In the genomic region with DNA sequence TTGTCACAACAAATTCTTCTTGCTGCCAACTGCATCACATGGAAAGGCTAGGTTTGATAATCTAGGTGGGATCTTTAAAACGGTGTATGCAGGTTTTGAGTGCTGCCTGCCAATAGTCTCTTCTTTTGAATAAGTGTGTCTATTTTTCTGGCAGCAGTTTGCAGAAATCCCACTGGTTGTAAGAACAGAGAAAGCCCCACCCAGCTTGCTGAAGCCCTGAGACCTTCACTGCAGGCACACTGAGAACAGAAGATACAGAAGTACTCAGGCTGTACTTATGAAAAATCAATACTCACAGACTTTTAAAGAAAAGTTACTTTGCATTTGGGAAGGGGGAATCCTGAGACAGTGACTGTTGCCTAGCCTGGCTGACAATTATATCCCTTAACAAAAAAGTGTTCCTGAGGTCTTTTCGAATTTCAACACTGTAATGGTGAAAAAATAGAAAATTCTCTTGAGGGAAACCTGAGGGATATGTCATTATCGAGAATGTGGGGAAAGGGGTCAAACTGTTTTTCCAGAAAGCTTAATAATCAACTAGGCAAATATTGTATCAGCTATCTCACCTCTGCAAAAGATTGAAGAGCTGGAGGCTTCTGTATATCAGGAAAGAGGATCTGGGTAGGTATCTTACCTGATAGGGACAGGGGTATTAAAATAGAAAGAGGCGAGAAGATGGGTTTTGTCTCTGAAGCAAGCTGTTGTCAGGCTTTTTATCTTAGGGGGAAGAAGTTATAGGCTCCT, we compare ENCODE assay signal across 27 cellular contexts.
DNase-seq lines count a peak whose midpoint lies in the region; ATAC-seq, FAIRE-seq and TF ChIP-seq lines count a peak whose summit lies in the region.
"Had no signal": no experiment of that assay in that cellular context is flagged by ENCODE, and none has a peak within 500 bp of the region (broad histone marks: within the 10 kb centered on the region; RNA-seq: fewer than 3 reads in every experiment).

No MANE protein-coding gene starts in this region.

- no peak for FAIRE-seq in HepG2 (lab: Jason Lieb, UNC)
- FAIRE-seq: endometrium, H54 had no signal

- peak overlapping the region in 4 of 6 donors; percentile 1 to 57 (median 22) for H3K27ac Mint-ChIP-seq in immature natural killer cell
- no peak overlapping the region for H3K27ac Mint-ChIP-seq in MCF 10A (ENCODE audit: low read depth, unreplicated experiment)
- H3K27ac Mint-ChIP-seq: activated T-helper 17 cell treated with anti-CD3 and anti-CD28 coated beads, Interleukin-2, amount 50 U/mL, for 72 hours had no signal

- CTCF ChIA-PET in SK-N-SH (lab: Yijun Ruan, JAX) (interaction anchor here (0.6 kb wide), 1 partner anchor 13 kb away, joined by 3 read pairs; no protein-coding TSS in a partner anchor), HepG2 (lab: Yijun Ruan, JAX; ENCODE audit: low intra/inter-chr PET ratio, low total read pairs) (no interaction called here), MCF 10A (lab: Yijun Ruan, JAX) (interaction anchor here (0.7 to 1.3 kb wide), 2 partner anchors 55 to 437 kb away, joined by 3 read pairs; no protein-coding TSS in a partner anchor)

- H3K9me2 ChIP-seq in SK-N-SH, result no peaks in the 10 kb centered on the region

- TF ChIP-seq EP300 in SK-N-SH (IDR thresholded peaks at IDR 0.05; ENCODE audit: borderline replicate concordance in 1 of 2, low read depth in 1 of 2, low read length in 1 of 2) (no peak), HepG2 (IDR thresholded peaks at IDR 0.05; ENCODE audit: low read depth in 2 of 2, low read length in 2 of 2) (no peak), HepG2 (CRISPR knock-in tag; IDR thresholded peaks at IDR 0.05; ENCODE audit: borderline replicate concordance) (no peak)

- POLR2A ChIA-PET in SK-N-SH (lab: Yijun Ruan, JAX) (no interaction called here), HepG2 (lab: Yijun Ruan, JAX) (no interaction called here), MCF 10A (lab: Yijun Ruan, JAX) (no interaction called here)

- in situ Hi-C loops in HepG2 (cut with HindIII; ENCODE audit: extremely low pct_ligation_motif_present, low pct_unique_long_range_greater_than_20kb), result no loop called here

- H3K79me2 ChIP-seq in SK-N-SH (ENCODE audit: insufficient read depth) (no peaks in the 10 kb centered on the region), HepG2 (ENCODE audit: insufficient read depth, low read length) (no peaks in the 10 kb centered on the region)
- H3K79me2 ChIP-seq: hepatocyte had no signal

- H3K9me3 Mint-ChIP-seq in immature natural killer cell, result no peaks in the 10 kb centered on the region
- H3K9me3 Mint-ChIP-seq in MCF 10A (ENCODE audit: unreplicated experiment), result peaks cover 31% of the 10 kb centered on the region

- H3K9me3 ChIP-seq in SK-N-SH (no peaks in the 10 kb centered on the region), right lobe of liver (no peaks in the 10 kb centered on the region), HepG2 (ENCODE audit: low read length) (no peaks in the 10 kb centered on the region)
- H3K9me3 ChIP-seq: gastroesophageal sphincter, left ventricle myocardium inferior, thoracic aorta, vagina had no signal

- H3K27me3 ChIP-seq in SK-N-SH (ENCODE audit: insufficient read depth), result no peaks in the 10 kb centered on the region
- H3K27me3 ChIP-seq in right lobe of liver, result no peaks in the 10 kb centered on the region
- peaks cover 0 to 4% of the 10 kb centered on the region in 2 experiments; a peak in 2 of 5 replicates for H3K27me3 ChIP-seq in HepG2 (ENCODE audit: control insufficient read depth in 1 of 2, insufficient read depth in 2 of 2, low read length in 2 of 2)
- H3K27me3 ChIP-seq: hepatocyte, vagina had no signal

- H3K27ac ChIP-seq in SK-N-SH (ENCODE audit: low read depth in 2 of 2, low read length in 1 of 2) (no peak overlapping the region), right lobe of liver (no peak overlapping the region), HepG2 (ENCODE audit: extremely low read length, insufficient read depth, low read length) (no peak overlapping the region)
- H3K27ac ChIP-seq: gastroesophageal sphincter, hepatocyte, left ventricle myocardium inferior, thoracic aorta, vagina had no signal

- H3K27me3 Mint-ChIP-seq in immature natural killer cell (ENCODE audit: low read depth in 3 of 3), result peaks cover 2 to 4% (median 3%) of the 10 kb centered on the region in 3 donors
- no peaks in the 10 kb centered on the region for H3K27me3 Mint-ChIP-seq in MCF 10A (ENCODE audit: insufficient read depth, unreplicated experiment)

- 12% methylated on average over 4 of the region's 4 CpGs for WGBS in SK-N-SH (ENCODE audit: low lambda C conversion rate)
- WGBS in right lobe of liver (ENCODE audit: insufficient coverage, low coverage, low lambda C conversion rate, missing lambda C conversion rate), result 28% methylated on average over 4 of the region's 4 CpGs
- WGBS in HepG2 (ENCODE audit: low lambda C conversion rate), result 0% methylated on average over 4 of the region's 4 CpGs

- H2AFZ ChIP-seq in SK-N-SH (ENCODE audit: low read depth), result no peak overlapping the region
- H2AFZ ChIP-seq in HepG2 (ENCODE audit: low read length), result no peak overlapping the region
- H2AFZ ChIP-seq: hepatocyte had no signal

- TF ChIP-seq RAD21 in SK-N-SH (IDR thresholded peaks at IDR 0.05; ENCODE audit: low read length), result no peak
- no peak for TF ChIP-seq RAD21 in HepG2 (CRISPR knock-in tag; IDR thresholded peaks at IDR 0.05)

- no peaks in the 10 kb centered on the region for H3F3A ChIP-seq in SK-N-SH (replicated peaks; ENCODE audit: insufficient read depth)

- H3K4me1 ChIP-seq in SK-N-SH (ENCODE audit: control insufficient read depth in 1 of 2, insufficient read depth in 2 of 2, low read depth in 1 of 2, low read length in 1 of 2), result no peaks in the 10 kb centered on the region
- H3K4me1 ChIP-seq in right lobe of liver, result peaks cover 0 to 15% (median 7%) of the 10 kb centered on the region in 4 donors
- H3K4me1 ChIP-seq in HepG2 (ENCODE audit: insufficient read depth, low read length), result no peaks in the 10 kb centered on the region
- H3K4me1 ChIP-seq: gastroesophageal sphincter, left ventricle myocardium inferior, vagina had no signal

- TF ChIP-seq POLR2A in right lobe of liver (IDR thresholded peaks at IDR 0.05), result no peak
- TF ChIP-seq POLR2A in HepG2 (IDR thresholded peaks at IDR 0.05; ENCODE audit: insufficient read depth in 1 of 2, low read depth in 2 of 2, low read length in 2 of 2), result no peak

- H3K36me3 ChIP-seq in SK-N-SH (replicated peaks in 1 of 2; ENCODE audit: control insufficient read depth in 1 of 2, insufficient read depth in 2 of 2, low read length in 1 of 2) (no peaks in the 10 kb centered on the region), right lobe of liver (no peaks in the 10 kb centered on the region), HepG2 (replicated peaks in 1 of 2; ENCODE audit: control insufficient read depth in 1 of 2, insufficient read depth in 2 of 2, low read length in 2 of 2) (no peaks in the 10 kb centered on the region)
- H3K36me3 ChIP-seq: gastroesophageal sphincter, left ventricle myocardium inferior, thoracic aorta, vagina had no signal

- H3K4me2 ChIP-seq in SK-N-SH (no peak overlapping the region), HepG2 (ENCODE audit: low read depth, low read length) (no peak overlapping the region)
- H3K4me2 ChIP-seq: hepatocyte had no signal

- H3K9ac ChIP-seq in SK-N-SH (no peak overlapping the region), HepG2 (ENCODE audit: insufficient read depth, low read depth, low read length) (no peak overlapping the region)

- peak; percentile 1 for DNase-seq in SK-N-SH
- no peak for DNase-seq in right lobe of liver
- no peak for DNase-seq in HepG2 (ENCODE audit: low spot score)
- DNase-seq in immature natural killer cell, result no peak
- no peak for DNase-seq in NCI-H1092 treated with DMSO at 0.1 percent for 48 hours (lab: John Stamatoyannopoulos, UW)
- no peak for DNase-seq in MCF 10A (ENCODE audit: unreplicated experiment)
- DNase-seq: CD4-positive, alpha-beta memory T cell; central memory CD4-positive, alpha-beta T cell; dermis blood vessel endothelial cell; DMS 273 treated with DMSO at 0.1 percent for 48 hours; left ventricle myocardium inferior; NCI-H1105; NCI-H187 treated with DMSO at 0.1 percent for 48 hours; NCI-H526; nucleus accumbens; SHP77; stimulated activated naive CD8-positive, alpha-beta T cell treated with anti-CD3 and anti-CD28 coated beads, Interleukin-15, Interleukin-2, amounts not matched to agents 100 U/mL and 50 U/mL, for 24 hours had no signal

- no peak overlapping the region for H3K4me3 ChIP-seq in SK-N-SH (ENCODE audit: low read depth in 2 of 2, low read length in 1 of 2)
- H3K4me3 ChIP-seq in right lobe of liver, result no peak overlapping the region
- H3K4me3 ChIP-seq in HepG2 (replicated peaks in 1 of 3; ENCODE audit: insufficient read depth in 1 of 3, low read depth in 2 of 3, low read length in 3 of 3), result no peak overlapping the region
- H3K4me3 ChIP-seq: gastroesophageal sphincter, hepatocyte, left ventricle myocardium inferior, thoracic aorta, vagina had no signal

- H3K4me3 Mint-ChIP-seq in immature natural killer cell, result peak overlapping the region in 2 of 5 donors; percentile 27 to 36
- H3K4me3 Mint-ChIP-seq in MCF 10A (ENCODE audit: unreplicated experiment), result no peak overlapping the region
- H3K4me3 Mint-ChIP-seq: CD4-positive, alpha-beta memory T cell had no signal

- peaks cover 0 to 5% (median 0%) of the 10 kb centered on the region in 3 donors for H3K36me3 Mint-ChIP-seq in immature natural killer cell
- no peaks in the 10 kb centered on the region for H3K36me3 Mint-ChIP-seq in MCF 10A (ENCODE audit: insufficient read depth, unreplicated experiment)
- H3K36me3 Mint-ChIP-seq: CD4-positive, alpha-beta memory T cell had no signal

- TF ChIP-seq CTCF in SK-N-SH (IDR thresholded peaks at IDR 0.05) (no peak), right lobe of liver (IDR thresholded peaks at IDR 0.05) (no peak), HepG2 (CRISPR knock-in tag; IDR thresholded peaks at IDR 0.05) (no peak), MCF 10A (IDR thresholded peaks at IDR 0.05; ENCODE audit: unreplicated experiment) (no peak)

- ATAC-seq in SK-N-SH treated with all-trans-retinoic acid at 6 μM for 48 hours (no peak), right lobe of liver (peak; percentile 48 to 84 (median 68)), HepG2 (no peak), GM18519 (IDR thresholded peaks at IDR 0.05; ENCODE audit: low FRiP score, unreplicated experiment) (no peak)
- ATAC-seq: gastroesophageal sphincter; Panc1; stimulated activated naive CD8-positive, alpha-beta T cell treated with anti-CD3 and anti-CD28 coated beads, Interleukin-15, Interleukin-2, amounts not matched to agents 100 U/mL and 50 U/mL, for 24 hours had no signal

- peaks cover 47 to 54% of the 10 kb centered on the region in 2 donors for H3K4me1 Mint-ChIP-seq in immature natural killer cell
- H3K4me1 Mint-ChIP-seq in MCF 10A (ENCODE audit: insufficient read depth, unreplicated experiment), result no peaks in the 10 kb centered on the region

- intact Hi-C loops in right lobe of liver (cut with DNase I), result no loop called here
- intact Hi-C loops in HepG2 (cut with micrococcal nuclease; ENCODE audit: unreplicated experiment), result no loop called here
- intact Hi-C loops in MCF 10A (cut with micrococcal nuclease), result no loop called here

- BruUV-seq in HepG2 (replicated peaks; lab: Mats Ljungman, UMichigan) (no TSS peak), MCF 10A (replicated peaks; lab: Mats Ljungman, UMichigan) (no TSS peak)

- H4K20me1 ChIP-seq in SK-N-SH (ENCODE audit: insufficient read depth) (no peaks in the 10 kb centered on the region), HepG2 (ENCODE audit: insufficient read depth, low read length) (no peaks in the 10 kb centered on the region)

Comparison
In these comparisons a context has a peak if more than half of its experiments do, and no peak if none do; other contexts are left out.
1. ATAC-seq: peak in right lobe of liver (4 of 4); none in SK-N-SH treated with all-trans-retinoic acid at 6 μM for 48 hours (single experiment), HepG2 (single experiment) and GM18519 (single experiment).